Comparison of ENCODE assay signal across 8 cellular contexts in genomic region chr19:6551607-6552450, GRCh38. TPM values are rescaled to one million over a fixed set of nuclear protein-coding genes. Genes with fewer than 3 reads are reported as not detected.
DNase-seq lines count a peak whose midpoint lies in the region; ATAC-seq and TF ChIP-seq lines count a peak whose summit lies in the region.

No MANE protein-coding gene starts in this region.

- no peak overlapping the region for H4K91ac ChIP-seq in trophoblast cell (ENCODE audit: low read depth, low read length)

- H3K27ac ChIP-seq in right lobe of liver (no peak overlapping the region), transverse colon (no peak overlapping the region), trophoblast cell (ENCODE audit: low read depth, low read length) (no peak overlapping the region)

- H3K4me1 Mint-ChIP-seq in Caco-2 (ENCODE audit: low read depth, unreplicated experiment) = no peaks in the 10 kb centered on the region

- H2AK5ac ChIP-seq in trophoblast cell (ENCODE audit: low read length) = no peak overlapping the region

- no peak overlapping the region for H3K18ac ChIP-seq in trophoblast cell (ENCODE audit: low read length)

- no peak overlapping the region for H2AFZ ChIP-seq in trophoblast cell (ENCODE audit: insufficient read depth, low read length, poor library complexity)

- in situ Hi-C loops in transverse colon (cut with MboI; ENCODE audit: low pct_ligation_motif_present in 1 of 4, low pct_unique_long_range_greater_than_20kb in 1 of 4, low sequenced_read_pairs in 3 of 4) = no loop called here

- H3K4me3 ChIP-seq in NB4 (ENCODE audit: low read depth, low read length) = no peak overlapping the region
- H3K4me3 ChIP-seq in right lobe of liver = no peak overlapping the region
- H3K4me3 ChIP-seq in transverse colon = no peak overlapping the region
- no peak overlapping the region for H3K4me3 ChIP-seq in trophoblast cell (ENCODE audit: low read depth, low read length)
- H3K4me3 ChIP-seq in Caco-2 (ENCODE audit: low read depth, low read length) = no peak overlapping the region

- no peak overlapping the region for H2BK12ac ChIP-seq in trophoblast cell (ENCODE audit: low read length)

- H3K14ac ChIP-seq in trophoblast cell (ENCODE audit: low read length) = no peak overlapping the region

- H3K9me3 Mint-ChIP-seq in Caco-2 (ENCODE audit: unreplicated experiment) = peaks cover 6% of the 10 kb centered on the region

- H3K4me2 ChIP-seq in trophoblast cell (ENCODE audit: low read length) = no peak overlapping the region

- H3K27ac Mint-ChIP-seq in Caco-2 (ENCODE audit: unreplicated experiment) = no peak overlapping the region

- H3K79me1 ChIP-seq in trophoblast cell (ENCODE audit: low read length) = no peaks in the 10 kb centered on the region

- H2BK5ac ChIP-seq in trophoblast cell (ENCODE audit: low read depth, low read length, poor library complexity) = no peak overlapping the region

- H3K36me3 ChIP-seq in right lobe of liver = no peaks in the 10 kb centered on the region
- H3K36me3 ChIP-seq in transverse colon = no peaks in the 10 kb centered on the region
- no peaks in the 10 kb centered on the region for H3K36me3 ChIP-seq in trophoblast cell (ENCODE audit: control insufficient read depth in 1 of 2, insufficient read depth in 2 of 2, low read length in 2 of 2)
- no peaks in the 10 kb centered on the region for H3K36me3 ChIP-seq in Caco-2 (ENCODE audit: control insufficient read depth, insufficient read depth, low read length)

- H3K4ac ChIP-seq in trophoblast cell (ENCODE audit: low read depth, low read length) = no peak overlapping the region

- DNase-seq in NB4 (ENCODE audit: low read depth) (peak; percentile 70), right lobe of liver (peak in 1 of 3 donors; percentile 19), transverse colon (peak; percentile 35), trophoblast cell (no peak), Caco-2 (no peak), SW 1271 (lab: John Stamatoyannopoulos, UW) (no peak)
- peak; percentile 54 for DNase-seq in activated T-cell treated with anti-CD3 and anti-CD28 coated beads, Interleukin-2, amount 50 U/mL, for 1 hour

- peak in 3 of 4 donors; percentile 36 to 53 (median 48) for ATAC-seq in right lobe of liver

- no peaks in the 10 kb centered on the region for H3K27me3 Mint-ChIP-seq in Caco-2 (ENCODE audit: insufficient read depth, unreplicated experiment)

- H2BK120ac ChIP-seq in trophoblast cell (ENCODE audit: insufficient read depth, low read length, poor library complexity) = no peak overlapping the region

- no peak overlapping the region for H4K12ac ChIP-seq in trophoblast cell (ENCODE audit: low read depth, low read length)

- H3K27me3 ChIP-seq in right lobe of liver = no peaks in the 10 kb centered on the region
- H3K27me3 ChIP-seq in transverse colon = peaks cover 16% of the 10 kb centered on the region
- no peaks in the 10 kb centered on the region for H3K27me3 ChIP-seq in trophoblast cell (ENCODE audit: insufficient read depth, low read length)
- H3K27me3 ChIP-seq in Caco-2 (replicated peaks; ENCODE audit: control insufficient read depth, insufficient read depth, low read length) = no peaks in the 10 kb centered on the region

- H3K4me1 ChIP-seq in right lobe of liver = no peaks in the 10 kb centered on the region
- peaks cover 0 to 7% (median 0%) of the 10 kb centered on the region in 4 donors for H3K4me1 ChIP-seq in transverse colon
- H3K4me1 ChIP-seq in trophoblast cell (ENCODE audit: control insufficient read depth in 1 of 2, insufficient read depth in 2 of 2, low read length in 2 of 2) = no peaks in the 10 kb centered on the region
- no peaks in the 10 kb centered on the region for H3K4me1 ChIP-seq in Caco-2

- no TSS peak for BruUV-seq in Caco-2 (replicated peaks; lab: Mats Ljungman, UMichigan)

- POLR2A ChIA-PET in Caco-2 (lab: Charles Lee) = no interaction called here

- TF ChIP-seq CTCF in GM12874 (IDR thresholded peaks at IDR 0.05; ENCODE audit: insufficient read depth, low read depth, low read length) = peak; percentile 78
- peak; percentile 5 for TF ChIP-seq CTCF in NB4 (IDR thresholded peaks at IDR 0.05; ENCODE audit: low read depth, low read length)
- no peak for TF ChIP-seq CTCF in right lobe of liver (IDR thresholded peaks at IDR 0.05)
- TF ChIP-seq CTCF in transverse colon (IDR thresholded peaks at IDR 0.05) = peak in 1 of 5 experiments; percentile 7
- peak in 1 of 2 experiments; percentile 4 for TF ChIP-seq CTCF in Caco-2 (IDR thresholded peaks at IDR 0.05; ENCODE audit: insufficient read depth in 1 of 2, low read depth in 1 of 2, low read length in 1 of 2, severe bottlenecking in 1 of 2, unreplicated experiment in 1 of 2)

- H3K79me2 ChIP-seq in trophoblast cell (ENCODE audit: control insufficient read depth, insufficient read depth, low read length, poor library complexity) = no peaks in the 10 kb centered on the region

- H3K9me3 ChIP-seq in right lobe of liver (no peaks in the 10 kb centered on the region), transverse colon (no peaks in the 10 kb centered on the region), trophoblast cell (ENCODE audit: insufficient read depth, low read depth, low read length) (peaks cover 9% of the 10 kb centered on the region), Caco-2 (no peaks in the 10 kb centered on the region)

- CTCF ChIA-PET in Caco-2 (lab: Charles Lee) = no interaction called here

- intact Hi-C loops in right lobe of liver (cut with DNase I) (no loop called here), transverse colon (cut with DNase I; ENCODE audit: low total_unique reads) (no loop called here), Caco-2 (cut with micrococcal nuclease; ENCODE audit: unreplicated experiment) (no loop called here)

- WGBS in right lobe of liver (ENCODE audit: insufficient coverage, low coverage, low lambda C conversion rate, missing lambda C conversion rate) = 7% methylated on average over 10 of the region's 28 CpGs
- whole genome bisulfite sequencing in transverse colon (ENCODE audit: low coverage in 1 of 2), 2 donors = 33% methylated on average over 19 of the region's 28 CpGs; no CpG with 5 or more reads in 1 of the 2 donors
- no CpG with 5 or more reads among the region's 28 CpGs for WGBS in trophoblast cell (ENCODE audit: extremely low coverage, insufficient coverage, insufficient read length)

- H3K23ac ChIP-seq in trophoblast cell (ENCODE audit: low read length) = no peak overlapping the region

- no peak overlapping the region for H3K4me3 Mint-ChIP-seq in Caco-2 (ENCODE audit: unreplicated experiment)

- no peaks in the 10 kb centered on the region for H3K36me3 Mint-ChIP-seq in Caco-2 (ENCODE audit: insufficient read depth, unreplicated experiment)

- TF ChIP-seq EP300 in transverse colon (IDR thresholded peaks at IDR 0.05; ENCODE audit: low read depth) = no peak

- no peak for TF ChIP-seq POLR2A in NB4 (IDR thresholded peaks at IDR 0.05; ENCODE audit: extremely low read depth, insufficient read length)
- TF ChIP-seq POLR2A in right lobe of liver (IDR thresholded peaks at IDR 0.05) = no peak
- no peak for TF ChIP-seq POLR2A in transverse colon (IDR thresholded peaks at IDR 0.05)

- no peak overlapping the region for H3K9ac ChIP-seq in trophoblast cell (ENCODE audit: low read length)

- H4K8ac ChIP-seq in trophoblast cell (ENCODE audit: low read depth, low read length) = no peak overlapping the region

RNA-seq across cellular contexts. Expression of gene TNFSF9, which starts 21.0 kb away (rescaled TPM):
- total RNA-seq in right lobe of liver = 1 to 10 TPM in 1 of 6 experiments, under 1 TPM in 2, not detected in 3; 0.27 to 1.6 (median 0.55) TPM
- total RNA-seq in transverse colon = 1 to 10 TPM in 1 of 4 donors, under 1 TPM in 1, not detected in 2; 0.95 to 2.7 TPM
- polyA plus RNA-seq in trophoblast cell (2013) = 0.70 and 0.87 TPM in 2 replicates
- total RNA-seq in Caco-2 (2022) = 0.77 and 1.3 TPM in 2 replicates

RNA-seq across cellular contexts. Expression of gene CD70, which starts 39.1 kb away (rescaled TPM):
- total RNA-seq in right lobe of liver (not detected), transverse colon (not detected), Caco-2 (2022) (not detected in 2 replicates)
- polyA plus RNA-seq in trophoblast cell (2013) = not detected in 2 replicates

RNA-seq across cellular contexts. Expression of gene TUBB4A, which starts 49.7 kb away (rescaled TPM):
- 10 to 100 TPM in 2 of 6 experiments, 1 to 10 TPM in 1, under 1 TPM in 3; 0.24 to 19.2 (median 1.4) TPM for total RNA-seq in right lobe of liver
- 1 to 10 TPM in 2 of 4 donors, under 1 TPM in 1, not detected in 1; 0.60 to 1.3 (median 1.1) TPM for total RNA-seq in transverse colon
- polyA plus RNA-seq in trophoblast cell (2013) = 0.08 TPM in 1 of 2 replicates, not detected in the other
- total RNA-seq in Caco-2 (2022) = 3.8 and 6.0 TPM in 2 replicates

Comparison
In these comparisons a context has a peak if more than half of its experiments do, and no peak if none do; other contexts are left out.
1. CTCF ChIP-seq: peak in GM12874 (single experiment) and NB4 (single experiment); none in right lobe of liver (0 of 4).
2. DNase-seq: peak in NB4 (single experiment), activated T-cell treated with anti-CD3 and anti-CD28 coated beads, Interleukin-2, amount 50 U/mL, for 1 hour (single experiment) and transverse colon (single experiment); none in trophoblast cell (0 of 2), Caco-2 (0 of 2) and SW 1271 (0 of 2).